ENCODE assay signal across 1 cellular context in the genomic region with DNA sequence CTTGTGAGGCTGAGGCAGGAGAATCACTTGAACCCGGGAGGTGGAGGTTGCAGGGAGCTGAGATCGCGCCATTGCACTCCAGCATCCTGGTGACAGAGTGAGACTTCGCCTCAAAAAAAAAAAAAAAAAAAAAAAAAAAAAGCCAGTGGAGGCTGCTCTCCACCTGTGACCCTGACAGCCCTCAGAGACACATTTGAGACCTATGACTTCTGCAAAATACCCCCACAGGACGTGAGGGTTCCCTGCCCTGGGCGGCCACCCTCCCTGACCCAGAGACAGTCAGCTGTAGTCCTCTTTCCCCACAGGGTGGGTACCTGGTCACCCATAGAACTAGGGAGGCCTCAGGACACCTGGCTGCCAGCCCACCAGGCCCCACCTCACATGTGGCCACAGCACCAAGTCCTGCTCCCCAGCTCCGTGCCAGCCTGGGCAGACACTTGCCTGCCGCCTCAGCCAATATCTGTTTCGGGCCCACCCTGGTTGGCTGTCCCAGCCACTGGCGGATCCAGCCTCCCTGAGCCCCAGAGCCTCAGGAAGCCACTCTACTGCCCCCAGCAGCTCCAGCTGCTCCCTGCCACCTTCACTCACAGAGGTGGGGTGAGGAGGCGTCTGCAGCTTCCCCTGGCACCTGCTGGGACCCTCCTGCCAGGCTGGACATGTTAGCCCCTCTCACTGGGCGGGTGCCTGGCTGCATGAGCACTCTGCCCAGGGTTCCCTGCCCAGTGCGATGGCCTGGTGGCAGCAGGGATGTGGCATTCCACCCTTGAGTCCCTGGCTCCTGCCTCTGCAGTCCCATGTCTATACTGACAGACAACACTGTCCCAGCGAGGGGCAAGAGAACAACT.
A peak's percentile ranks its signal among the peaks of the same experiment; 100 is the strongest.
TF ChIP-seq lines count a peak whose summit lies in the region.

No MANE protein-coding gene starts in this region.

TF ChIP-seq in K562, 482 proteins besides CTCF, POLR2A, EP300 and RAD21:
- TF ChIP-seq GMEB1 (CRISPR knock-in tag; IDR thresholded peaks at IDR 0.05) = no peak
- TF ChIP-seq ZNF384 (IDR thresholded peaks at IDR 0.05; ENCODE audit: low read depth, low read length) = peak; percentile 66; the same call in 1 of the 2 replicates
- no peak for TF ChIP-seq ZNF512 (tag; IDR thresholded peaks at IDR 0.05)
- 0 out of 2 replicates have a peak, but pooled peaks have one; percentile 42 for TF ChIP-seq TFAP4 (CRISPR knock-in tag; IDR thresholded peaks at IDR 0.05; ENCODE audit: borderline replicate concordance)
- TF ChIP-seq NUFIP1 (IDR thresholded peaks at IDR 0.05; ENCODE audit: partially characterized antibody) = no peak
- 0 out of 2 replicates have a peak, but pooled peaks have one; percentile 17 for TF ChIP-seq ZC3H4 (CRISPR knock-in tag; IDR thresholded peaks at IDR 0.05; ENCODE audit: borderline replicate concordance)
- TF ChIP-seq CREB3L1 (IDR thresholded peaks at IDR 0.05; ENCODE audit: borderline replicate concordance, low read depth) = no peak
- TF ChIP-seq RBFOX2 (IDR thresholded peaks at IDR 0.05; ENCODE audit: low read depth, low read length) = peak; percentile 73
- no peak for TF ChIP-seq ETS1 (conservative IDR thresholded peaks at IDR 0.05; ENCODE audit: control insufficient read depth, low read depth, low read length)
- peak; percentile 47 for TF ChIP-seq HMGN3 (IDR thresholded peaks at IDR 0.05; ENCODE audit: borderline replicate concordance, extremely low read depth, insufficient read length, low read depth, low read length)
- TF ChIP-seq RBM22 (IDR thresholded peaks at IDR 0.05; ENCODE audit: low read depth, low read length, poor library complexity, severe bottlenecking) = peak; percentile 62
- TF ChIP-seq POLR2G (IDR thresholded peaks at IDR 0.05; ENCODE audit: low read depth, low read length) = peak; percentile 77
